Comparison of ENCODE assay signal across 1 cellular context in the genomic region with DNA sequence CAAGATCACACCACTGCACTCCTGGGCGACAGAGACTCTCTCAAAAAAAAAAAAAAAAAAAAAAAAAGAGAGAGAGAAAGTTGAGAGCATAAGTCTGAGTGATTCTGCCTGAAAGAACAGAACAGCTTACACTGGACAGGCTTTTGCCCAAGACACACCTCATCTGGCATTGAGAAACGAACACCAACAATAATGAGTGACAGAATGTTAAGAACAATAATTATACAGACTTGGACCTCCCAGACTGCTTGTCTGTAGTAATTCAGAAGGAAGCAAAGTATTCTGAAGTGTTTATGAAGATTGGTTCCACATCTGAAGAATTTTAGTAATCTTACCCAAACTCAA.
A peak's percentile ranks its signal among the peaks of the same experiment; 100 is the strongest.
TF ChIP-seq lines count a peak whose summit lies in the region.

No MANE protein-coding gene starts in this region.

TF ChIP-seq in GM12878, 131 proteins besides CTCF, POLR2A, EP300 and RAD21 (continued from another document):
- TF ChIP-seq, protein P1, sequence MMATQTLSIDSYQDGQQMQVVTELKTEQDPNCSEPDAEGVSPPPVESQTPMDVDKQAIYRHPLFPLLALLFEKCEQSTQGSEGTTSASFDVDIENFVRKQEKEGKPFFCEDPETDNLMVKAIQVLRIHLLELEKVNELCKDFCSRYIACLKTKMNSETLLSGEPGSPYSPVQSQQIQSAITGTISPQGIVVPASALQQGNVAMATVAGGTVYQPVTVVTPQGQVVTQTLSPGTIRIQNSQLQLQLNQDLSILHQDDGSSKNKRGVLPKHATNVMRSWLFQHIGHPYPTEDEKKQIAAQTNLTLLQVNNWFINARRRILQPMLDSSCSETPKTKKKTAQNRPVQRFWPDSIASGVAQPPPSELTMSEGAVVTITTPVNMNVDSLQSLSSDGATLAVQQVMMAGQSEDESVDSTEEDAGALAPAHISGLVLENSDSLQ (IDR thresholded peaks at IDR 0.05) = 0 out of 2 replicates have a peak, but pooled peaks have one; percentile 18
- TF ChIP-seq E2F8 (IDR thresholded peaks at IDR 0.05; ENCODE audit: low read depth, partially characterized antibody) (no peak), IKZF2 (IDR thresholded peaks at IDR 0.05) (no peak), FOXK2 (IDR thresholded peaks at IDR 0.05) (no peak), PML (IDR thresholded peaks at IDR 0.05; ENCODE audit: low read length) (0 out of 2 replicates have a peak, but pooled peaks have one; percentile 10), CBX5 (IDR thresholded peaks at IDR 0.05; ENCODE audit: low read depth) (0 out of 2 replicates have a peak, but pooled peaks have one; percentile 22), NFIC (IDR thresholded peaks at IDR 0.05; ENCODE audit: low read depth, low read length) (0 out of 2 replicates have a peak, but pooled peaks have one; percentile 13), BMI1 (IDR thresholded peaks at IDR 0.05; ENCODE audit: borderline replicate concordance) (no peak), ZNF384 (IDR thresholded peaks at IDR 0.05; ENCODE audit: borderline replicate concordance, low read depth, low read length) (no peak; the same call in 1 of the 2 replicates), STAT3 (IDR thresholded peaks at IDR 0.05; ENCODE audit: low read depth, low read length) (no peak), RELA (IDR thresholded peaks at IDR 0.05; ENCODE audit: borderline replicate concordance, partially characterized antibody) (no peak), ZNF622 (IDR thresholded peaks at IDR 0.05) (no peak), HCFC1 (IDR thresholded peaks at IDR 0.05; ENCODE audit: low read length) (no peak), ZBTB40 (IDR thresholded peaks at IDR 0.05; ENCODE audit: borderline replicate concordance) (no peak), RELB (IDR thresholded peaks at IDR 0.05; ENCODE audit: low read depth) (0 out of 2 replicates have a peak, but pooled peaks have one; percentile 8), TCF3 (IDR thresholded peaks at IDR 0.05; ENCODE audit: borderline replicate concordance, insufficient read depth, low read depth, low read length) (no peak), PAX5 (IDR thresholded peaks at IDR 0.05; ENCODE audit: borderline replicate concordance, low read depth, low read length) (no peak), HSF1 (IDR thresholded peaks at IDR 0.05; ENCODE audit: low read depth, low read length) (no peak), NR2C1 (IDR thresholded peaks at IDR 0.05) (no peak), MEF2A (IDR thresholded peaks at IDR 0.05; ENCODE audit: insufficient read depth, low read depth, low read length) (0 out of 2 replicates have a peak, but pooled peaks have one; percentile 0), IKZF1 (conservative IDR thresholded peaks at IDR 0.05) (no peak)
